ENCODE assay signal across 13 cellular contexts in the genomic region with DNA sequence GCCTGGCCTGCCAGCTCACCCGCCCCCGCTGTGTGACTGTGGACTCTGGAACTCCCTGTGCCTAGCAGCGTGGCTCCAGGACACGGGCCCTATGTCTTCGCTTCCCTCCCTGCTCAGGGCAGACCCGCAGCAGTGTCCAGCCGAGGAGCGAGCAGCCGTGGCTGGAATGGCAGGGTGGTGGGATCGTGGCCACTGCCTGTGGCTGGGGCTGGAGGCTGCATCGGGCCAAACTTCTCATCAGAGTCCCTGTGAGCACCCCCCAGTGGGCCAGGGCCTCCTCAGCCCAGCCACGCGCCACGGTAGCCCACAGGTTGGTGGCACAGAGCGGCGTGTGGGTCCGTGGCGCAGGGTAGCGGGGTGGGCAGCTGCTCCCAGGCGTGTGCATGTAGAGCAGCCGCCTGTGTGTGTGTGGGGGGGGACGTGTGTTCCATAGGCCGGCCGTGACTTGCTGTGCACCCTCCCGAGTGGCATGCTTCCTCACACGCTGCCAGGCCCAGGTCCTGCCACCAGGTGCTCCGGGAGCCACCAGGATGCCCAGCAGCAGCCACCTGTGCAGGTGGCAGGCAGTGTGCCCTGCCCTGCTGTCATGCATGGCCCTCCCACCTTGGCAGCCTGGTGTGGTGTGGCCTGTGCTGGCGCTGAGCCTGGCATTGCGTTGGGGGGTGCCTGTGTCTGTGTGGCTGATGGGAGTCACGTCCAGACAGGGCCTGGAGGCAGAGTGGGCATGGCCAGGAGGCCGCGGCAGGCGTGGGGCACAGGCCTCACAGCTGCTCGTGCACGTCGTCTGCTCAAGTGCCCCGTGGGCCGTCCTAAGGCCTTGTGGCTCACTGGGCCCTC. TPM values are rescaled to one million over a fixed set of nuclear protein-coding genes. Genes with fewer than 3 reads are reported as not detected.
DNase-seq lines count a peak whose midpoint lies in the region; ATAC-seq and TF ChIP-seq lines count a peak whose summit lies in the region.
"Had no signal": no experiment of that assay in that cellular context is flagged by ENCODE, and none has a peak within 500 bp of the region (broad histone marks: within the 10 kb centered on the region; RNA-seq: fewer than 3 reads in every experiment).

No MANE protein-coding gene starts in this region.

- TF ChIP-seq CTCF in cardiac muscle cell (IDR thresholded peaks at IDR 0.05; ENCODE audit: low read depth, low read length) (no peak), upper lobe of right lung (IDR thresholded peaks at IDR 0.05) (no peak)

- intact Hi-C loops in left ventricle myocardium superior (cut with micrococcal nuclease) (no loop called here), upper lobe of right lung (cut with DNase I) (no loop called here)

- H2BK12ac ChIP-seq in mesenchymal stem cell (ENCODE audit: low read length in 2 of 2), result peak overlapping the region; percentile 75 to 92

- DNase-seq in cardiac muscle cell (ENCODE audit: low read depth in 1 of 2, low spot score in 1 of 2) (no peak), left ventricle myocardium superior (no peak), cerebellar nuclear complex (lab: John Stamatoyannopoulos, UW) (peak; percentile 9 to 44), mesenchymal stem cell (no peak), upper lobe of right lung (no peak), KBM-7 (no peak)
- DNase-seq in stimulated activated naive CD4-positive, alpha-beta T cell treated with Interleukin-2 at 50 U/mL for 16 hours (lab: John Stamatoyannopoulos, UW), result no peak
- DNase-seq: Kasumi-1; stimulated activated CD4-positive, alpha-beta T cell treated with anti-CD3 and anti-CD28 coated beads, Interleukin-4, amount 100 ng/mL, for 24 hours had no signal

- H3K18ac ChIP-seq in mesenchymal stem cell (ENCODE audit: low read depth in 1 of 2, low read length in 2 of 2), result peak overlapping the region; percentile 78 to 87

- H3K36me3 ChIP-seq in cardiac muscle cell, result no peaks in the 10 kb centered on the region
- H3K36me3 ChIP-seq in mesenchymal stem cell (ENCODE audit: control insufficient read depth in 1 of 2, insufficient read depth in 2 of 2, low read depth in 1 of 2, low read length in 2 of 2), result peaks cover 3 to 66% of the 10 kb centered on the region in 2 experiments
- H3K36me3 ChIP-seq in upper lobe of right lung, result no peaks in the 10 kb centered on the region
- H3K36me3 ChIP-seq: thoracic aorta had no signal

- 91% methylated on average over 38 of the region's 38 CpGs for WGBS in mesenchymal stem cell

- H3K79me1 ChIP-seq in mesenchymal stem cell (replicated peaks; ENCODE audit: low read length, poor library complexity, severe bottlenecking), result no peaks in the 10 kb centered on the region

- H3K9me3 ChIP-seq in cardiac muscle cell (ENCODE audit: low read depth), result no peaks in the 10 kb centered on the region
- no peaks in the 10 kb centered on the region for H3K9me3 ChIP-seq in mesenchymal stem cell (ENCODE audit: control insufficient read depth, low read length)
- no peaks in the 10 kb centered on the region for H3K9me3 ChIP-seq in upper lobe of right lung
- H3K9me3 ChIP-seq: thoracic aorta had no signal

- H3K4me3 ChIP-seq in cardiac muscle cell (no peak overlapping the region), mesenchymal stem cell (ENCODE audit: insufficient read depth in 1 of 2, low read depth in 1 of 2, low read length in 2 of 2) (no peak overlapping the region), upper lobe of right lung (no peak overlapping the region)

- no peak overlapping the region for H3K4me2 ChIP-seq in mesenchymal stem cell (ENCODE audit: low read length, poor library complexity, severe bottlenecking)

- peak overlapping the region; percentile 91 for H4K91ac ChIP-seq in mesenchymal stem cell (ENCODE audit: low read length)

- peak overlapping the region; percentile 98 for H2AK5ac ChIP-seq in mesenchymal stem cell (ENCODE audit: low read length, severe bottlenecking)

- H3K23ac ChIP-seq in mesenchymal stem cell (ENCODE audit: low read length in 2 of 2), result no peak overlapping the region

- H2AFZ ChIP-seq in mesenchymal stem cell (ENCODE audit: low read depth, low read length), result no peak overlapping the region

- peak overlapping the region in 1 of 2 experiments; percentile 12 for H3K14ac ChIP-seq in mesenchymal stem cell (ENCODE audit: low read length in 2 of 2)

- in situ Hi-C loops in KBM-7 (cut with MboI; ENCODE audit: low pct_unique_long_range_greater_than_20kb, low sequenced_read_pairs), result no loop called here

- peak overlapping the region; percentile 62 for H3K9ac ChIP-seq in mesenchymal stem cell (ENCODE audit: low read length)

- no peak overlapping the region for H2BK15ac ChIP-seq in mesenchymal stem cell (ENCODE audit: low read depth, poor library complexity, severe bottlenecking)

- peak overlapping the region; percentile 84 for H2BK5ac ChIP-seq in mesenchymal stem cell (ENCODE audit: low read depth, low read length, poor library complexity, severe bottlenecking)

- H2BK120ac ChIP-seq in mesenchymal stem cell (ENCODE audit: low read depth, low read length), result peak overlapping the region; percentile 88

- H3K27me3 ChIP-seq in cardiac muscle cell (no peaks in the 10 kb centered on the region), mesenchymal stem cell (ENCODE audit: control insufficient read depth in 1 of 2, insufficient read depth in 1 of 2, low read length in 2 of 2) (no peaks in the 10 kb centered on the region), upper lobe of right lung (no peaks in the 10 kb centered on the region)

- H3K27ac ChIP-seq in cardiac muscle cell, result peak overlapping the region; percentile 79
- H3K27ac ChIP-seq in mesenchymal stem cell (ENCODE audit: low read length, poor library complexity, severe bottlenecking), result peak overlapping the region; percentile 95
- H3K27ac ChIP-seq in upper lobe of right lung, result peak overlapping the region; percentile 76
- H3K27ac ChIP-seq: VCaP had no signal

- H4K8ac ChIP-seq in mesenchymal stem cell (ENCODE audit: low read length), result peak overlapping the region; percentile 86

- ATAC-seq in left ventricle myocardium superior (no peak), upper lobe of right lung (peak; percentile 1), GM19395 (IDR thresholded peaks at IDR 0.05; ENCODE audit: unreplicated experiment) (no peak)

- H3K4me1 ChIP-seq in cardiac muscle cell (ENCODE audit: low read depth) (peaks cover 46% of the 10 kb centered on the region), mesenchymal stem cell (ENCODE audit: control insufficient read depth, insufficient read depth, low read depth, low read length) (peaks cover 89% of the 10 kb centered on the region), upper lobe of right lung (peaks cover 72% of the 10 kb centered on the region)

- peak overlapping the region; percentile 49 to 83 for H3K4ac ChIP-seq in mesenchymal stem cell (ENCODE audit: low read depth in 1 of 2, low read length in 2 of 2)

RNA-seq across cellular contexts. Expression of a gene that starts 8.4 kb away (rescaled TPM):
- total RNA-seq in cardiac muscle cell (61.0 and 64.6 TPM in 2 replicates), left ventricle myocardium superior (10.5 TPM), upper lobe of right lung (48.8 TPM)
- polyA plus RNA-seq in cardiac muscle cell, result 71.4 and 86.6 TPM in 2 replicates
- 198 TPM for polyA plus RNA-seq in mesenchymal stem cell (2013, experiment 1 of 2)
- 194 TPM for polyA plus RNA-seq in mesenchymal stem cell (2013, experiment 2 of 2)

RNA-seq across cellular contexts. Expression of a gene that starts 47.8 kb away (rescaled TPM):
- total RNA-seq in cardiac muscle cell (0.80 and 1.1 TPM in 2 replicates), left ventricle myocardium superior (0.05 TPM), upper lobe of right lung (0.29 TPM)
- 1.6 and 1.7 TPM in 2 replicates for polyA plus RNA-seq in cardiac muscle cell
- polyA plus RNA-seq in mesenchymal stem cell (2013, experiment 1 of 2), result 0.06 TPM
- polyA plus RNA-seq in mesenchymal stem cell (2013, experiment 2 of 2), result 0.07 TPM
- total RNA-seq: A673 had no signal

Comparison
In these comparisons a context has a peak if more than half of its experiments do, and no peak if none do; other contexts are left out.
1. DNase-seq: peak in cerebellar nuclear complex (2 of 2); none in cardiac muscle cell (0 of 2), left ventricle myocardium superior (single experiment), mesenchymal stem cell (single experiment), upper lobe of right lung (single experiment), KBM-7 (single experiment) and stimulated activated naive CD4-positive, alpha-beta T cell treated with Interleukin-2 at 50 U/mL for 16 hours (single experiment).
2. Peak in every context shown above with its lines, with median percentiles within 50 percentile points of each other: H3K27ac ChIP-seq.